ENCODE assay signal across 9 cellular contexts in genomic region chr12:53211476-53212381, GRCh38. TPM values are rescaled to one million over a fixed set of nuclear protein-coding genes. Genes with fewer than 3 reads are reported as not detected.
DNase-seq lines count a peak whose midpoint lies in the region; ATAC-seq and TF ChIP-seq lines count a peak whose summit lies in the region.
"Had no signal": no experiment of that assay in that cellular context is flagged by ENCODE, and none has a peak within 500 bp of the region (broad histone marks: within the 10 kb centered on the region; RNA-seq: fewer than 3 reads in every experiment).

No MANE protein-coding gene starts in this region.

- H3K36me3 Mint-ChIP-seq in activated naive CD8-positive, alpha-beta T cell: no peaks in the 10 kb centered on the region
- peaks cover 18% of the 10 kb centered on the region for H3K36me3 Mint-ChIP-seq in activated naive CD8-positive, alpha-beta T cell treated with anti-CD3 and anti-CD28 coated beads, Interleukin-2, amount 50 U/mL, for 24 hours (ENCODE audit: low read depth)
- H3K36me3 Mint-ChIP-seq in stimulated activated memory B cell treated with anti-CD40 and anti-IgM and Interleukin-4, amounts not matched to agents 10 μg/mL and 1 μg/mL and 100 μg/mL, for 72 hours: peaks cover 26% of the 10 kb centered on the region

- no peak overlapping the region for H2AFZ ChIP-seq in mesenchymal stem cell (ENCODE audit: low read depth, low read length)

- no peaks in the 10 kb centered on the region for H3K9me3 Mint-ChIP-seq in activated naive CD8-positive, alpha-beta T cell (ENCODE audit: low read depth)
- H3K9me3 Mint-ChIP-seq in activated naive CD8-positive, alpha-beta T cell treated with anti-CD3 and anti-CD28 coated beads, Interleukin-2, amount 50 U/mL, for 24 hours: no peaks in the 10 kb centered on the region
- no peaks in the 10 kb centered on the region for H3K9me3 Mint-ChIP-seq in stimulated activated memory B cell treated with anti-CD40 and anti-IgM and Interleukin-4, amounts not matched to agents 10 μg/mL and 1 μg/mL and 100 μg/mL, for 72 hours

- H2BK120ac ChIP-seq in mesenchymal stem cell (ENCODE audit: low read depth, low read length): no peak overlapping the region

- peak overlapping the region; percentile 39 for H3K27ac ChIP-seq in effector memory CD4-positive, alpha-beta T cell (ENCODE audit: insufficient read depth, low read length, poor library complexity, severe bottlenecking)
- no peak overlapping the region for H3K27ac ChIP-seq in mesenchymal stem cell (ENCODE audit: low read length, poor library complexity, severe bottlenecking)
- no peak overlapping the region for H3K27ac ChIP-seq in substantia nigra (ENCODE audit: low read depth, low read length, poor library complexity, severe bottlenecking)

- H3K4me2 ChIP-seq in mesenchymal stem cell (ENCODE audit: low read length, poor library complexity, severe bottlenecking): no peak overlapping the region

- no peaks in the 10 kb centered on the region for H3K27me3 ChIP-seq in effector memory CD4-positive, alpha-beta T cell (replicated peaks; ENCODE audit: control insufficient read depth, insufficient read depth, low read length, poor library complexity, severe bottlenecking)
- H3K27me3 ChIP-seq in mesenchymal stem cell (ENCODE audit: control insufficient read depth in 1 of 2, insufficient read depth in 1 of 2, low read length in 2 of 2): no peaks in the 10 kb centered on the region

- H2BK15ac ChIP-seq in mesenchymal stem cell (ENCODE audit: low read depth, poor library complexity, severe bottlenecking): no peak overlapping the region

- no peak for ATAC-seq in activated naive CD8-positive, alpha-beta T cell treated with anti-CD3 and anti-CD28 coated beads, Interleukin-2, amount 50 U/mL, for 24 hours
- ATAC-seq in stimulated activated memory B cell treated with anti-CD40 and anti-IgM and Interleukin-4, amounts not matched to agents 10 μg/mL and 1 μg/mL and 100 μg/mL, for 72 hours: no peak
- no peak for ATAC-seq in HG03025 (IDR thresholded peaks at IDR 0.05; ENCODE audit: low FRiP score, unreplicated experiment)

- no peak overlapping the region for H2BK12ac ChIP-seq in mesenchymal stem cell (ENCODE audit: low read length in 2 of 2)

- H3K4me3 ChIP-seq in NB4 (ENCODE audit: low read depth, low read length): no peak overlapping the region
- H3K4me3 ChIP-seq in effector memory CD4-positive, alpha-beta T cell (ENCODE audit: insufficient read depth, low read depth, low read length, poor library complexity, severe bottlenecking): no peak overlapping the region
- H3K4me3 ChIP-seq in mesenchymal stem cell (ENCODE audit: insufficient read depth in 1 of 2, low read depth in 1 of 2, low read length in 2 of 2): no peak overlapping the region

- peaks cover 43% of the 10 kb centered on the region for H3K4me1 ChIP-seq in effector memory CD4-positive, alpha-beta T cell (ENCODE audit: control insufficient read depth, insufficient read depth, low read length, poor library complexity, severe bottlenecking)
- peaks cover 3% of the 10 kb centered on the region for H3K4me1 ChIP-seq in mesenchymal stem cell (ENCODE audit: control insufficient read depth, insufficient read depth, low read depth, low read length)

- H3K18ac ChIP-seq in mesenchymal stem cell (ENCODE audit: low read depth in 1 of 2, low read length in 2 of 2): no peak overlapping the region

- H3K23ac ChIP-seq in mesenchymal stem cell (ENCODE audit: low read length in 2 of 2): no peak overlapping the region

- peaks cover 51% of the 10 kb centered on the region for H3K36me3 ChIP-seq in effector memory CD4-positive, alpha-beta T cell (ENCODE audit: control insufficient read depth, insufficient read depth, low read length)
- H3K36me3 ChIP-seq in mesenchymal stem cell (ENCODE audit: control insufficient read depth in 1 of 2, insufficient read depth in 2 of 2, low read depth in 1 of 2, low read length in 2 of 2): peaks cover 48 to 66% of the 10 kb centered on the region in 2 experiments

- no peak overlapping the region for H3K4ac ChIP-seq in mesenchymal stem cell (ENCODE audit: low read depth in 1 of 2, low read length in 2 of 2)

- no peak overlapping the region for H3K9ac ChIP-seq in mesenchymal stem cell (ENCODE audit: low read length)

- H3K4me3 Mint-ChIP-seq in activated naive CD8-positive, alpha-beta T cell: no peak overlapping the region
- H3K4me3 Mint-ChIP-seq in activated naive CD8-positive, alpha-beta T cell treated with anti-CD3 and anti-CD28 coated beads, Interleukin-2, amount 50 U/mL, for 24 hours: no peak overlapping the region
- no peak overlapping the region for H3K4me3 Mint-ChIP-seq in stimulated activated memory B cell treated with anti-CD40 and anti-IgM and Interleukin-4, amounts not matched to agents 10 μg/mL and 1 μg/mL and 100 μg/mL, for 72 hours

- TF ChIP-seq CTCF in NB4 (IDR thresholded peaks at IDR 0.05; ENCODE audit: low read depth, low read length): peak; percentile 80

- H3K4me1 Mint-ChIP-seq in activated naive CD8-positive, alpha-beta T cell (ENCODE audit: low read depth): peaks cover 67% of the 10 kb centered on the region
- peaks cover 69% of the 10 kb centered on the region for H3K4me1 Mint-ChIP-seq in activated naive CD8-positive, alpha-beta T cell treated with anti-CD3 and anti-CD28 coated beads, Interleukin-2, amount 50 U/mL, for 24 hours
- H3K4me1 Mint-ChIP-seq in stimulated activated memory B cell treated with anti-CD40 and anti-IgM and Interleukin-4, amounts not matched to agents 10 μg/mL and 1 μg/mL and 100 μg/mL, for 72 hours: peaks cover 69% of the 10 kb centered on the region

- H3K9me3 ChIP-seq in effector memory CD4-positive, alpha-beta T cell (ENCODE audit: control insufficient read depth, low read length): no peaks in the 10 kb centered on the region
- no peaks in the 10 kb centered on the region for H3K9me3 ChIP-seq in mesenchymal stem cell (ENCODE audit: control insufficient read depth, low read length)

- H3K14ac ChIP-seq in mesenchymal stem cell (ENCODE audit: low read length in 2 of 2): no peak overlapping the region

- H3K27ac Mint-ChIP-seq in activated naive CD8-positive, alpha-beta T cell: peak overlapping the region; percentile 50
- H3K27ac Mint-ChIP-seq in activated naive CD8-positive, alpha-beta T cell treated with anti-CD3 and anti-CD28 coated beads, Interleukin-2, amount 50 U/mL, for 24 hours: no peak overlapping the region
- peak overlapping the region; percentile 29 for H3K27ac Mint-ChIP-seq in stimulated activated memory B cell treated with anti-CD40 and anti-IgM and Interleukin-4, amounts not matched to agents 10 μg/mL and 1 μg/mL and 100 μg/mL, for 72 hours

- no peak overlapping the region for H4K91ac ChIP-seq in mesenchymal stem cell (ENCODE audit: low read length)

- peaks cover 3% of the 10 kb centered on the region for H3K79me1 ChIP-seq in mesenchymal stem cell (replicated peaks; ENCODE audit: low read length, poor library complexity, severe bottlenecking)

- no peaks in the 10 kb centered on the region for H3K27me3 Mint-ChIP-seq in activated naive CD8-positive, alpha-beta T cell
- H3K27me3 Mint-ChIP-seq in activated naive CD8-positive, alpha-beta T cell treated with anti-CD3 and anti-CD28 coated beads, Interleukin-2, amount 50 U/mL, for 24 hours: no peaks in the 10 kb centered on the region
- no peaks in the 10 kb centered on the region for H3K27me3 Mint-ChIP-seq in stimulated activated memory B cell treated with anti-CD40 and anti-IgM and Interleukin-4, amounts not matched to agents 10 μg/mL and 1 μg/mL and 100 μg/mL, for 72 hours

- no peak overlapping the region for H2AK5ac ChIP-seq in mesenchymal stem cell (ENCODE audit: low read length, severe bottlenecking)

- no peak overlapping the region for H4K8ac ChIP-seq in mesenchymal stem cell (ENCODE audit: low read length)

- no peak for TF ChIP-seq POLR2A in NB4 (IDR thresholded peaks at IDR 0.05; ENCODE audit: extremely low read depth, insufficient read length)

- no peak for DNase-seq in activated naive CD8-positive, alpha-beta T cell treated with anti-CD3 and anti-CD28 coated beads, Interleukin-2, amount 50 U/mL, for 24 hours
- DNase-seq in NB4 (ENCODE audit: low read depth): peak; percentile 64
- no peak for DNase-seq in effector memory CD4-positive, alpha-beta T cell
- DNase-seq in mesenchymal stem cell: no peak
- DNase-seq in substantia nigra (lab: John Stamatoyannopoulos, UW): no peak
- DNase-seq: stimulated activated CD4-positive, alpha-beta T cell treated with anti-CD3 and anti-CD28 coated beads, Interleukin-2, amount 100 ng/mL, for 48 hours had no signal

- WGBS in mesenchymal stem cell: 89% methylated on average over 13 of the region's 13 CpGs

- no peak overlapping the region for H2BK5ac ChIP-seq in mesenchymal stem cell (ENCODE audit: low read depth, low read length, poor library complexity, severe bottlenecking)

RNA-seq across cellular contexts. Expression of gene ITGB7, which starts 4.7 kb away (rescaled TPM):
- 0.19 TPM for polyA plus RNA-seq in mesenchymal stem cell (2013, experiment 1 of 2)
- polyA plus RNA-seq in mesenchymal stem cell (2013, experiment 2 of 2): 0.10 TPM

RNA-seq across cellular contexts. Expression of gene RARG, which starts 20.3 kb away (rescaled TPM):
- 20.0 TPM for polyA plus RNA-seq in mesenchymal stem cell (2013, experiment 1 of 2)
- 20.3 TPM for polyA plus RNA-seq in mesenchymal stem cell (2013, experiment 2 of 2)

RNA-seq across cellular contexts. Expression of gene CSAD, which starts 31.0 kb away (rescaled TPM):
- polyA plus RNA-seq in mesenchymal stem cell (2013, experiment 1 of 2): 9.3 TPM
- 8.4 TPM for polyA plus RNA-seq in mesenchymal stem cell (2013, experiment 2 of 2)

RNA-seq across cellular contexts. Expression of gene ZNF740, which starts 31.2 kb away (rescaled TPM):
- polyA plus RNA-seq in mesenchymal stem cell (2013, experiment 1 of 2): 8.0 TPM
- polyA plus RNA-seq in mesenchymal stem cell (2013, experiment 2 of 2): 7.8 TPM

RNA-seq across cellular contexts. Expression of gene ESPL1, which starts 56.4 kb away (rescaled TPM):
- polyA plus RNA-seq in mesenchymal stem cell (2013, experiment 1 of 2): 1.2 TPM
- polyA plus RNA-seq in mesenchymal stem cell (2013, experiment 2 of 2): 1.2 TPM
